ENCODE assay signal across 8 cellular contexts in genomic region chr22:50537765-50538164, GRCh38. TPM values are rescaled to one million over a fixed set of nuclear protein-coding genes. Genes with fewer than 3 reads are reported as not detected.
DNase-seq lines count a peak whose midpoint lies in the region; ATAC-seq and TF ChIP-seq lines count a peak whose summit lies in the region.
"Had no signal": no experiment of that assay in that cellular context is flagged by ENCODE, and none has a peak within 500 bp of the region (broad histone marks: within the 10 kb centered on the region; RNA-seq: fewer than 3 reads in every experiment).

No MANE protein-coding gene starts in this region.

- H3K4me2 ChIP-seq in IMR-90 (ENCODE audit: low read depth, low read length) (no peak overlapping the region), trophoblast cell (ENCODE audit: low read length) (no peak overlapping the region)

- H3K4ac ChIP-seq in IMR-90 (ENCODE audit: low read depth, low read length) (no peak overlapping the region), trophoblast cell (ENCODE audit: low read depth, low read length) (no peak overlapping the region)

- H3K9me3 ChIP-seq in IMR-90 (ENCODE audit: control insufficient read depth, insufficient read depth, low read length) (no peaks in the 10 kb centered on the region), adrenal gland (replicated peaks in 1 of 3) (no peaks in the 10 kb centered on the region), trophoblast cell (ENCODE audit: insufficient read depth, low read depth, low read length) (no peaks in the 10 kb centered on the region)

- DNase-seq in IMR-90 (no peak), adrenal gland (no peak), trophoblast cell (no peak)
- DNase-seq in activated CD4-positive, alpha-beta T cell treated with anti-CD3 and anti-CD28 coated beads for 48 hours, result no peak
- no peak for DNase-seq in stimulated activated CD4-positive, alpha-beta T cell treated with anti-CD3 and anti-CD28 coated beads, Interleukin-4, amount 100 ng/mL, for 24 hours
- DNase-seq: NCI-H345 had no signal

- TF ChIP-seq POLR2A in IMR-90 (IDR thresholded peaks at IDR 0.05; ENCODE audit: low read depth, low read length), result no peak
- TF ChIP-seq POLR2A in adrenal gland (IDR thresholded peaks at IDR 0.05), result no peak

- H4K8ac ChIP-seq in IMR-90 (ENCODE audit: low read depth in 2 of 2, low read length in 2 of 2) (peak overlapping the region; percentile 12 to 62; a peak in 1 of 4 replicates), trophoblast cell (ENCODE audit: low read depth, low read length) (no peak overlapping the region)

- no peak overlapping the region for H3K14ac ChIP-seq in IMR-90 (replicated peaks; ENCODE audit: low read depth, low read length)
- H3K14ac ChIP-seq in trophoblast cell (ENCODE audit: low read length), result no peak overlapping the region

- H3K18ac ChIP-seq in IMR-90 (ENCODE audit: low read depth, low read length) (no peak overlapping the region), trophoblast cell (ENCODE audit: low read length) (no peak overlapping the region)

- H2BK20ac ChIP-seq in IMR-90 (ENCODE audit: low read depth, low read length), result 0 out of 2 replicates have a peak overlapping the region, but pooled peaks have one; percentile 17

- dilution Hi-C loops in IMR-90 (cut with HindIII; ENCODE audit: low sequenced_read_pairs, unreplicated experiment), result no loop called here

- no TSS peak for BruUV-seq in IMR-90 (replicated peaks; lab: Mats Ljungman, UMichigan)

- H3K79me2 ChIP-seq in trophoblast cell (ENCODE audit: control insufficient read depth, insufficient read depth, low read length, poor library complexity), result no peaks in the 10 kb centered on the region

- no peak overlapping the region for H3K4me3 ChIP-seq in IMR-90 (ENCODE audit: insufficient read depth, low read depth, low read length)
- no peak overlapping the region for H3K4me3 ChIP-seq in adrenal gland
- no peak overlapping the region for H3K4me3 ChIP-seq in trophoblast cell (ENCODE audit: low read depth, low read length)

- CTCF ChIA-PET in IMR-90 (lab: Yijun Ruan, JAX), result no interaction called here

- H2AFZ ChIP-seq in IMR-90 (replicated peaks; ENCODE audit: low read length, poor library complexity), result no peak overlapping the region
- H2AFZ ChIP-seq in trophoblast cell (ENCODE audit: insufficient read depth, low read length, poor library complexity), result no peak overlapping the region

- in situ Hi-C loops in IMR-90 (cut with MboI; ENCODE audit: low sequenced_read_pairs), result no loop called here

- H2AK5ac ChIP-seq in IMR-90 (ENCODE audit: low read depth, low read length) (peak overlapping the region; percentile 52), trophoblast cell (ENCODE audit: low read length) (peak overlapping the region; percentile 66)

- H3K27me3 ChIP-seq in IMR-90 (ENCODE audit: control insufficient read depth, insufficient read depth, low read length) (no peaks in the 10 kb centered on the region), adrenal gland (no peaks in the 10 kb centered on the region), trophoblast cell (ENCODE audit: insufficient read depth, low read length) (no peaks in the 10 kb centered on the region)

- no peak for TF ChIP-seq CTCF in IMR-90 (conservative IDR thresholded peaks at IDR 0.05; ENCODE audit: low read depth, low read length)
- TF ChIP-seq CTCF in adrenal gland (IDR thresholded peaks at IDR 0.05), result no peak

- POLR2A ChIA-PET in IMR-90 (lab: Charles Lee; ENCODE audit: unreplicated experiment), result no interaction called here

- H2AK9ac ChIP-seq in IMR-90 (replicated peaks; ENCODE audit: low read depth, low read length, poor library complexity), result no peak overlapping the region

- H3K27ac ChIP-seq in IMR-90 (ENCODE audit: insufficient read depth, low read length) (no peak overlapping the region), adrenal gland (peak overlapping the region in 4 of 5 donors; percentile 69 to 96 (median 82)), trophoblast cell (ENCODE audit: low read depth, low read length) (no peak overlapping the region)

- H3K56ac ChIP-seq in IMR-90 (ENCODE audit: extremely low read depth, insufficient read depth, low read length), result no peak overlapping the region

- no peaks in the 10 kb centered on the region for H3K36me3 ChIP-seq in IMR-90 (ENCODE audit: control insufficient read depth, insufficient read depth, low read length)
- H3K36me3 ChIP-seq in adrenal gland (replicated peaks in 1 of 2), result no peaks in the 10 kb centered on the region
- H3K36me3 ChIP-seq in trophoblast cell (ENCODE audit: control insufficient read depth in 1 of 2, insufficient read depth in 2 of 2, low read length in 2 of 2), result no peaks in the 10 kb centered on the region

- WGBS in IMR-90 (ENCODE audit: extremely low coverage in 2 of 2, insufficient read length in 1 of 2), 2 experiments, result 90 to 100% methylated on average over 2 to 7 of the region's 13 CpGs
- 79 to 85% (median 83%) methylated on average over 13 of the region's 13 CpGs for WGBS in adrenal gland, 4 donors
- WGBS in trophoblast cell (ENCODE audit: extremely low coverage, insufficient coverage, insufficient read length), result 100% methylated on average over 3 of the region's 13 CpGs

- no peaks in the 10 kb centered on the region for H3K79me1 ChIP-seq in IMR-90 (ENCODE audit: low read depth in 1 of 2, low read length in 2 of 2)
- H3K79me1 ChIP-seq in trophoblast cell (ENCODE audit: low read length), result peaks cover 16% of the 10 kb centered on the region

- intact Hi-C loops in IMR-90 (cut with micrococcal nuclease) (loop anchor here (2.0 kb wide), 1 partner anchor 45 kb away; the partner anchor contains the start of gene CHKB), adrenal gland (cut with DNase I) (no loop called here)

- H2BK5ac ChIP-seq in IMR-90 (ENCODE audit: low read depth, low read length, poor library complexity, severe bottlenecking) (no peak overlapping the region), trophoblast cell (ENCODE audit: low read depth, low read length, poor library complexity) (no peak overlapping the region)

- peak overlapping the region; percentile 59 for H2BK120ac ChIP-seq in IMR-90 (ENCODE audit: low read depth, low read length)
- no peak overlapping the region for H2BK120ac ChIP-seq in trophoblast cell (ENCODE audit: insufficient read depth, low read length, poor library complexity)

- H2BK15ac ChIP-seq in IMR-90 (ENCODE audit: low read depth, low read length), result no peak overlapping the region

- no peak overlapping the region for H4K12ac ChIP-seq in trophoblast cell (ENCODE audit: low read depth, low read length)

- H3K9ac ChIP-seq in IMR-90 (ENCODE audit: low read depth, low read length) (no peak overlapping the region), trophoblast cell (ENCODE audit: low read length) (no peak overlapping the region)

- ATAC-seq in IMR-90 (ENCODE audit: low read depth) (no peak), GM21390 (IDR thresholded peaks at IDR 0.05; ENCODE audit: unreplicated experiment) (no peak)

- peak overlapping the region; percentile 75 for H2BK12ac ChIP-seq in trophoblast cell (ENCODE audit: low read length)

- H4K91ac ChIP-seq in IMR-90 (ENCODE audit: insufficient read depth, low read depth, low read length) (peak overlapping the region; percentile 32), trophoblast cell (ENCODE audit: low read depth, low read length) (peak overlapping the region; percentile 53)

- peaks cover 7% of the 10 kb centered on the region for H3K9me1 ChIP-seq in IMR-90 (ENCODE audit: insufficient read depth, low read length)

- H3K4me1 ChIP-seq in IMR-90 (ENCODE audit: control insufficient read depth, insufficient read depth, low read length) (peaks cover 12% of the 10 kb centered on the region), adrenal gland (replicated peaks in 1 of 2) (peaks cover 5 to 22% of the 10 kb centered on the region in 2 donors), trophoblast cell (ENCODE audit: control insufficient read depth in 1 of 2, insufficient read depth in 2 of 2, low read length in 2 of 2) (peaks cover 11 to 16% of the 10 kb centered on the region in 2 experiments)

- TF ChIP-seq RAD21 in IMR-90 (IDR thresholded peaks at IDR 0.05; ENCODE audit: low read length), result no peak

- no peak overlapping the region for H3K23ac ChIP-seq in IMR-90 (ENCODE audit: low read depth, low read length)
- H3K23ac ChIP-seq in trophoblast cell (ENCODE audit: low read length), result no peak overlapping the region

- H4K5ac ChIP-seq in IMR-90 (ENCODE audit: low read depth, low read length), result peak overlapping the region; percentile 26; the same call in 1 of the 2 replicates

- H4K20me1 ChIP-seq in IMR-90 (ENCODE audit: insufficient read depth, low read length), result no peaks in the 10 kb centered on the region

RNA-seq across cellular contexts. Expression of gene KLHDC7B, which starts 7.9 kb away (rescaled TPM):
- total RNA-seq in IMR-90 (2012; rRNA removed), result not detected in 2 replicates
- polyA plus RNA-seq in IMR-90 (2012; rRNA removed), result 0.03 and 0.05 TPM in 2 replicates
- polyA plus RNA-seq in IMR-90 (2012; cell fraction: cytosol; rRNA removed), result 0.05 TPM in 1 of 2 replicates, not detected in the other
- polyA plus RNA-seq in IMR-90 (2012; cell fraction: nucleus; rRNA removed; ENCODE audit: low replicate concordance), result 0.07 and 0.18 TPM in 2 replicates
- under 1 TPM in 6 of 8 donors, not detected in 2; 0.06 to 0.69 (median 0.30) TPM for total RNA-seq in adrenal gland
- under 1 TPM; 0.09 to 0.24 (median 0.24) TPM for polyA plus RNA-seq in adrenal gland
- polyA plus RNA-seq in trophoblast cell (2013), result 0.08 and 0.10 TPM in 2 replicates

RNA-seq across cellular contexts. Expression of gene TYMP, which starts 8.0 kb away (rescaled TPM):
- total RNA-seq in IMR-90 (2012; rRNA removed) (0.18 and 0.28 TPM in 2 replicates), adrenal gland (100 to 1,000 TPM in 3 of 8 donors, 10 to 100 TPM in 5; 14.6 to 152 (median 64.5) TPM)
- polyA plus RNA-seq in IMR-90 (2012; rRNA removed) (0.74 and 1.5 TPM in 2 replicates), adrenal gland (10 to 100 TPM; 12.3 to 90.3 (median 89.5) TPM)
- 3.5 and 3.6 TPM in 2 replicates for polyA plus RNA-seq in IMR-90 (2012; cell fraction: cytosol; rRNA removed)
- 3.0 and 7.2 TPM in 2 replicates for polyA plus RNA-seq in IMR-90 (2012; cell fraction: nucleus; rRNA removed; ENCODE audit: low replicate concordance)
- polyA plus RNA-seq in trophoblast cell (2013), result 19.5 and 20.6 TPM in 2 replicates

RNA-seq across cellular contexts. Expression of gene SCO2, which starts 12.4 kb away (rescaled TPM):
- total RNA-seq in IMR-90 (2012; rRNA removed) (1.3 and 1.7 TPM in 2 replicates), adrenal gland (1 to 10 TPM in 6 of 8 donors, not detected in 2; 1.2 to 7.8 (median 4.1) TPM)
- polyA plus RNA-seq in IMR-90 (2012; rRNA removed) (1.8 and 1.9 TPM in 2 replicates), adrenal gland (1 to 10 TPM in 2 of 3 donors, not detected in 1; 1.2 to 4.0 TPM)
- 2.9 TPM in 2 replicates for polyA plus RNA-seq in IMR-90 (2012; cell fraction: cytosol; rRNA removed)
- polyA plus RNA-seq in IMR-90 (2012; cell fraction: nucleus; rRNA removed; ENCODE audit: low replicate concordance), result 2.1 and 3.9 TPM in 2 replicates
- 0.60 and 0.63 TPM in 2 replicates for polyA plus RNA-seq in trophoblast cell (2013)

RNA-seq across cellular contexts. Expression of gene SYCE3, which starts 25.0 kb away (rescaled TPM):
- total RNA-seq in IMR-90 (2012; rRNA removed) (not detected in 2 replicates), adrenal gland (1 to 10 TPM in 2 of 8 donors, under 1 TPM in 3, not detected in 3; 0.57 to 7.2 (median 0.87) TPM)
- polyA plus RNA-seq in IMR-90 (2012; rRNA removed) (not detected in 2 replicates), adrenal gland (under 1 TPM in 1 of 3 donors, not detected in 2; 0.81 TPM)
- polyA plus RNA-seq in IMR-90 (2012; cell fraction: cytosol; rRNA removed), result 1.0 TPM in 1 of 2 replicates, not detected in the other
- polyA plus RNA-seq in IMR-90 (2012; cell fraction: nucleus; rRNA removed; ENCODE audit: low replicate concordance), result not detected in 2 replicates
- 0.53 and 0.62 TPM in 2 replicates for polyA plus RNA-seq in trophoblast cell (2013)
- total RNA-seq: chondrocyte had no signal

RNA-seq across cellular contexts. Expression of gene NCAPH2, which starts 29.7 kb away (rescaled TPM):
- 36.4 and 38.5 TPM in 2 replicates for total RNA-seq in IMR-90 (2012; rRNA removed)
- 30.2 and 30.8 TPM in 2 replicates for polyA plus RNA-seq in IMR-90 (2012; rRNA removed)
- 21.4 and 24.2 TPM in 2 replicates for polyA plus RNA-seq in IMR-90 (2012; cell fraction: cytosol; rRNA removed)
- 41.1 and 97.4 TPM in 2 replicates for polyA plus RNA-seq in IMR-90 (2012; cell fraction: nucleus; rRNA removed; ENCODE audit: low replicate concordance)
- total RNA-seq in adrenal gland, result 10 to 100 TPM; 22.9 to 40.2 (median 32.6) TPM
- 10 to 100 TPM; 13.8 to 90.5 (median 56.2) TPM for polyA plus RNA-seq in adrenal gland
- 24.4 and 24.9 TPM in 2 replicates for polyA plus RNA-seq in trophoblast cell (2013)

Comparison
In these comparisons a context has a peak if more than half of its experiments do, and no peak if none do; other contexts are left out.
1. H3K27ac ChIP-seq: peak in adrenal gland (4 of 5); none in IMR-90 (single experiment) and trophoblast cell (single experiment).
2. RNA of gene TYMP, which starts 8.0 kb away (total RNA-seq): 14.6 to 152 TPM in adrenal gland; 0.18 to 0.28 TPM in IMR-90; every median in the first group is over 10 times any median in the second.